Comparison of ENCODE assay signal across 8 cellular contexts in the genomic region with DNA sequence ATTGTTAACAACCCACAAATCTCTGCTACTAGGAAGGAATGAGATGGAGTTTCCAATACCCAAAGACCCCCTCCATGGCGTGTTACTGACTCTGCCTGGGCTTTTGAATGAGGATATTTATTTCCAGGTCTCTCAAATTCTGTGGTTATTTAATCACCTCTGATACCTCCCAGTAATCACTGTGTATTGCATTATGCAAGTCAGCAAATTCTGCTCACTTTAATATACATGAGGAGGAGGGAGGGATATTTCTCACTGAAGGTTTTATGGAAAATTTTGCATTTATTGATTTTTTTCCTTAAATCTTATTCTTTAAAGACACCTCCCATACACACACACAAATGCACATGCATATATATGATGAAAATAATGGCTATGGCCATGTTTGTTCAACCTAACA.
"Had no signal": no experiment of that assay in that cellular context is flagged by ENCODE, and none has a peak within 500 bp of the region (broad histone marks: within the 10 kb centered on the region; RNA-seq: fewer than 3 reads in every experiment).

No MANE protein-coding gene starts in this region.

- ATAC-seq: GM23338, HCT116 had no signal

- H3K9ac ChIP-seq: KMS-11 had no signal

- H3K4me1 ChIP-seq: HAP-1 had no signal

- DNase-seq: H7, HFFc6, KBM-7 had no signal

- H3K4me3 ChIP-seq: GM23338, HAP-1 had no signal

- H3K27ac ChIP-seq: KMS-11 had no signal

- H3K9me3 ChIP-seq: HAP-1 had no signal

- H3K4me2 ChIP-seq: GM23338, KMS-11 had no signal

- H2AFZ ChIP-seq: GM23338 had no signal

- H3K36me3 ChIP-seq: HAP-1 had no signal

- FAIRE-seq: HTR-8/SVneo had no signal
